ENCODE assay signal across 20 cellular contexts in genomic region chr16:62738631-62739030, GRCh38.
DNase-seq lines count a peak whose midpoint lies in the region; ATAC-seq, FAIRE-seq and TF ChIP-seq lines count a peak whose summit lies in the region.
"Had no signal": no experiment of that assay in that cellular context is flagged by ENCODE, and none has a peak within 500 bp of the region (broad histone marks: within the 10 kb centered on the region; RNA-seq: fewer than 3 reads in every experiment).

No MANE protein-coding gene starts in this region.

- no peak for FAIRE-seq in D721Med (lab: Jason Lieb, UNC)

- no peak for TF ChIP-seq CTCF in brain (conservative IDR thresholded peaks at IDR 0.05)
- TF ChIP-seq CTCF in D721Med (IDR thresholded peaks at IDR 0.05; ENCODE audit: insufficient read depth, missing control alignments) = no peak
- no peak for TF ChIP-seq CTCF in body of pancreas (IDR thresholded peaks at IDR 0.05)

- DNase-seq in NCI-H1105 (lab: John Stamatoyannopoulos, UW) (peak; percentile 5), inferior parietal cortex (ENCODE audit: extremely low spot score) (peak; percentile 43), substantia nigra (lab: John Stamatoyannopoulos, UW) (peak in 40 of 49 donors; percentile 7 to 79 (median 37)), NCI-H2171 (lab: John Stamatoyannopoulos, UW) (no peak), D721Med (ENCODE audit: insufficient read length, low spot score) (no peak), body of pancreas (no peak)
- DNase-seq: ACHN; AML-193; Calu3; CD4-positive, CD25-positive, alpha-beta regulatory T cell; GF-D8; HFFc6; KBM-7; MV-4-11; NCI-H226; NCI-H526 treated with DMSO at 0.1 percent for 48 hours; NK-92 treated with Interleukin-12 subunit alpha and Interleukin-12 subunit beta, amount 100 ng/mL, for 24 hours; SHP77; SK-N-SH had no signal

- no peak overlapping the region for H3K4me3 ChIP-seq in body of pancreas

- peak overlapping the region in 4 of 5 experiments; percentile 7 to 70 (median 47) for H3K27ac Mint-ChIP-seq in brain
- H3K27ac Mint-ChIP-seq: CD4-positive, CD25-positive, alpha-beta regulatory T cell; HFFc6 had no signal

- H3K36me3 Mint-ChIP-seq in brain = no peaks in the 10 kb centered on the region
- H3K36me3 Mint-ChIP-seq: CD4-positive, CD25-positive, alpha-beta regulatory T cell had no signal

- intact Hi-C loops in body of pancreas (cut with DNase I) = no loop called here

- 26 to 50% methylated on average over 2 of the region's 2 CpGs for WGBS in body of pancreas, 2 donors

- H3K27ac ChIP-seq in substantia nigra (ENCODE audit: low read depth, low read length, poor library complexity, severe bottlenecking) (no peak overlapping the region), body of pancreas (no peak overlapping the region)

- peaks cover 0 to 12% (median 0%) of the 10 kb centered on the region in 5 experiments for H3K9me3 Mint-ChIP-seq in brain

- peak overlapping the region in 1 of 5 experiments; percentile 69 for H3K4me3 Mint-ChIP-seq in brain
- H3K4me3 Mint-ChIP-seq: HFFc6 had no signal

- no peak for TF ChIP-seq POLR2A in body of pancreas (IDR thresholded peaks at IDR 0.05)

- no peaks in the 10 kb centered on the region for H3K27me3 ChIP-seq in body of pancreas

- H3K4me1 Mint-ChIP-seq in brain = peaks cover 24% of the 10 kb centered on the region
- H3K4me1 Mint-ChIP-seq: CD4-positive, CD25-positive, alpha-beta regulatory T cell had no signal

- H3K36me3 ChIP-seq in body of pancreas (replicated peaks in 1 of 2; ENCODE audit: insufficient read depth in 1 of 2, low read depth in 2 of 2) = no peaks in the 10 kb centered on the region

- no peaks in the 10 kb centered on the region for H3K4me1 ChIP-seq in body of pancreas

- no peak for ATAC-seq in body of pancreas

- no peaks in the 10 kb centered on the region for H3K9me3 ChIP-seq in body of pancreas
- H3K9me3 ChIP-seq: SK-N-SH had no signal

- no peaks in the 10 kb centered on the region for H3K27me3 Mint-ChIP-seq in brain
- H3K27me3 Mint-ChIP-seq: CD4-positive, CD25-positive, alpha-beta regulatory T cell had no signal

Comparison
In these comparisons a context has a peak if more than half of its experiments do, and no peak if none do; other contexts are left out.
1. DNase-seq: peak in NCI-H1105 (single experiment), inferior parietal cortex (single experiment) and substantia nigra (40 of 49); none in NCI-H2171 (single experiment), D721Med (single experiment) and body of pancreas (0 of 4).